ENCODE assay signal across 8 cellular contexts in the genomic region with DNA sequence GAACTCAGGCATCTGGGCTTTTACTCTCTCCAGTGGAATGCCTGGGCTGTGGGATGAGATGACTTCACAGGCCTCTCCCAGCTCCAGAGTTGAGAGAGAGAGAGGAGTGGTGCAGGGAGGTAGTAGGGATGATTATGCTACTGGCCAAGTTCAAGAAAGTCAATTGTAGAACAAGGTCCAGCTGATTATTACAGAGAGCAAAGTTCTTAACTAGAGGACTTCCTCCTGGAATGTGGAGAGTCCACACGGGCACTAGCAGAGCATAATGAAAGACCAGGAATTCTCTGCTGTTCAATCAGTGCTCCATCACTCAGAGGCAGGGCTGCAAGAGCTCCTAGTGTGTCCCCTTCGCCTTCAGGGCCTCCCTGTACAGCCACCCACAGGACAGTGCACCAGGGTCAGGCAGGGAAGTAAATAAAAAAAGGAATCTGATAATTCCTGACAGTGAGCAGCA. TPM values are rescaled to one million over a fixed set of nuclear protein-coding genes. Genes with fewer than 3 reads are reported as not detected.
DNase-seq lines count a peak whose midpoint lies in the region; ATAC-seq and TF ChIP-seq lines count a peak whose summit lies in the region.

No MANE protein-coding gene starts in this region.

- H3K4me3 ChIP-seq in WI38 (ENCODE audit: low read depth, low read length) (peak overlapping the region; percentile 82), fibroblast of villous mesenchyme (ENCODE audit: low read depth, low read length) (peak overlapping the region; percentile 26), gastrocnemius medialis (peak overlapping the region in 2 of 4 donors; percentile 14 to 63)

- no peaks in the 10 kb centered on the region for H3K9me3 ChIP-seq in gastrocnemius medialis

- TF ChIP-seq CTCF in WI38 (IDR thresholded peaks at IDR 0.05; ENCODE audit: low read depth, low read length) (no peak), fibroblast of villous mesenchyme (IDR thresholded peaks at IDR 0.05; ENCODE audit: insufficient read depth, low read depth, low read length) (no peak), gastrocnemius medialis (IDR thresholded peaks at IDR 0.05 in 4 of 5, conservative IDR thresholded peaks at IDR 0.05 in 1 of 5) (no peak)

- DNase-seq in EL (peak; percentile 70), fibroblast of villous mesenchyme (ENCODE audit: low read depth) (peak; percentile 55), gastrocnemius medialis (no peak), NCI-H2227 treated with DMSO at 0.1 percent for 48 hours (lab: John Stamatoyannopoulos, UW) (no peak), SKM-1 (lab: John Stamatoyannopoulos, UW; ENCODE audit: unreplicated experiment) (no peak)

- H3K27ac ChIP-seq in gastrocnemius medialis: peak overlapping the region; percentile 73 to 86 (median 81)

- peaks cover 0 to 4% (median 2%) of the 10 kb centered on the region in 3 donors for H3K27me3 ChIP-seq in gastrocnemius medialis

- intact Hi-C loops in gastrocnemius medialis (cut with DNase I; ENCODE audit: low total_unique reads): loop anchor here (2.0 to 10.0 kb wide), 3 partner anchors 17 to 97 kb away; no protein-coding TSS in a partner anchor

- H3K36me3 ChIP-seq in gastrocnemius medialis: no peaks in the 10 kb centered on the region

- in situ Hi-C loops in gastrocnemius medialis (cut with MboI; ENCODE audit: low sequenced_read_pairs in 4 of 4): no loop called here

- H3K4me1 ChIP-seq in gastrocnemius medialis: peaks cover 6 to 33% of the 10 kb centered on the region in 2 donors

- ATAC-seq in gastrocnemius medialis: no peak
- ATAC-seq in HG03097 (IDR thresholded peaks at IDR 0.05; ENCODE audit: low FRiP score, unreplicated experiment): no peak
- ATAC-seq in GM21447 (IDR thresholded peaks at IDR 0.05; ENCODE audit: unreplicated experiment): no peak

- no peak for TF ChIP-seq POLR2A in gastrocnemius medialis (IDR thresholded peaks at IDR 0.05)

RNA-seq across cellular contexts. Expression of gene EMP1, which starts 0.7 kb away (rescaled TPM):
- total RNA-seq in fibroblast of villous mesenchyme (52.2 and 75.6 TPM in 2 replicates), gastrocnemius medialis (100 to 1,000 TPM in 1 of 4 donors, 10 to 100 TPM in 3; 33.5 to 111 (median 73.6) TPM)

Comparison
In these comparisons a context has a peak if more than half of its experiments do, and no peak if none do; other contexts are left out.
1. DNase-seq: peak in EL (single experiment) and fibroblast of villous mesenchyme (single experiment); none in gastrocnemius medialis (0 of 2), NCI-H2227 treated with DMSO at 0.1 percent for 48 hours (single experiment) and SKM-1 (single experiment).